ENCODE assay signal across 7 cellular contexts in the genomic region with DNA sequence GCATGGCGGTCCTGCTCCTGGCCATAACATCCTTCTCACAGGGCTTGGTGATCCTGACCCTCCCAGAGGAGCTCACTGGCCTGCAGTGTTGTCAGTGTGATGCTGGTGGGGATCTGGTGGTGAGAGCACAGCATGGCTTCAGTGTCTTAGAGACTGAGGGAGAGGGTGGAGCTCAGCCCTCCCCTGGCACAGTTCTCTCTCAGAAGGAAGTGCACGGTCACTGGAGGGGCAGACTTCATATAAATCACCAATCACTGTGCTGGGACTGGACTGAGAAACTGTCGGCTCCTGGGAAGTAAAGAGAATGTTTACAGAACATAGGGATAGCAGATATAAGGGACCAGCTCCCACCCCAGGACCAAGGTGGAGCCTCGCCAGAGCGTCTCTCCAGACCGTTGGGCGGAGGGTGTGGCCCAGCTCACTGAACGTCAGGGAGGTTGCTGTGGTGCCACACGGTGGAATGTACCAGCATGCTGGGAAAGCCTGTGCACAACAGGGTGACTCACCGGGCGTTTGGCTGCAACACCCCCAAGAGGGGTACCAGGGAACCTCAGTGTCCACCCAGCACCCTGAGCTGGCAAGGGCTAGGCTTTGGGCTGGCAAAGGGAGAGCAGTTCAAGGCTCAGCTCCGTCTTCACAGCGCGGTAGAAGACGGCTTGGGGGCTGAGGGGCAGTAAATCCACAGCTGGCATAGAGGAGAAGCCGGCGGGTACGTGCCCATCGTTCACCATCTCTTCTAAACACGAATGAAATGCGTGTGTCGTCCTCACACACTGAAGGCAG. TPM values are rescaled to one million over a fixed set of nuclear protein-coding genes. Genes with fewer than 3 reads are reported as not detected.
A peak's percentile ranks its signal among the peaks of the same experiment; 100 is the strongest.
DNase-seq lines count a peak whose midpoint lies in the region; ATAC-seq, FAIRE-seq and TF ChIP-seq lines count a peak whose summit lies in the region.

No MANE protein-coding gene starts in this region.

- TF ChIP-seq CTCF in endothelial cell of umbilical vein (IDR thresholded peaks at IDR 0.05; ENCODE audit: extremely low read depth in 1 of 2, insufficient read depth in 1 of 2, low read depth in 1 of 2, low read length in 2 of 2), result no peak
- TF ChIP-seq CTCF in lung (IDR thresholded peaks at IDR 0.05; ENCODE audit: control extremely low read depth, extremely low read depth), result no peak
- TF ChIP-seq CTCF in D721Med (IDR thresholded peaks at IDR 0.05; ENCODE audit: insufficient read depth, missing control alignments), result no peak

- H3K27me3 ChIP-seq in endothelial cell of umbilical vein (ENCODE audit: control insufficient read depth in 2 of 2, insufficient read depth in 2 of 2, low read length in 2 of 2) (no peaks in the 10 kb centered on the region), lung (ENCODE audit: control insufficient read depth, insufficient read depth) (no peaks in the 10 kb centered on the region)

- CTCF ChIA-PET in endothelial cell of umbilical vein (lab: Charles Lee), result interaction anchor here (0.6 to 1.2 kb wide), 4 partner anchors 21 to 81 kb away, joined by 3 to 5 read pairs (median 4); no protein-coding TSS in a partner anchor

- H3K4me1 ChIP-seq in endothelial cell of umbilical vein (ENCODE audit: control insufficient read depth, extremely low read depth, insufficient read depth, low read length), result peaks cover 10% of the 10 kb centered on the region
- peaks cover 0 to 4% of the 10 kb centered on the region in 2 donors for H3K4me1 ChIP-seq in lung (ENCODE audit: control insufficient read depth in 2 of 2, insufficient read depth in 2 of 2, low read length in 2 of 2)

- no peaks in the 10 kb centered on the region for H3K79me2 ChIP-seq in endothelial cell of umbilical vein (ENCODE audit: control insufficient read depth, insufficient read depth, low read length)

- ATAC-seq in lung (ENCODE audit: insufficient read depth, low FRiP score), result peak; percentile 35

- H3K4me3 ChIP-seq in endothelial cell of umbilical vein (replicated peaks in 1 of 3; ENCODE audit: insufficient read depth in 1 of 3, low read depth in 1 of 3, low read length in 3 of 3), result no peak overlapping the region
- no peak overlapping the region for H3K4me3 ChIP-seq in lung

- H4K20me1 ChIP-seq in endothelial cell of umbilical vein (replicated peaks; ENCODE audit: control insufficient read depth, extremely low read depth, insufficient read depth, low read length), result no peaks in the 10 kb centered on the region

- WGBS in lung, 2 donors, result 69 to 87% methylated on average over 22 of the region's 22 CpGs

- peak; percentile 100 for DNase-seq in NCI-H226
- peak; percentile 69 for DNase-seq in endothelial cell of umbilical vein (ENCODE audit: low read depth, low spot score)
- DNase-seq in lung (ENCODE audit: low spot score), result no peak
- DNase-seq in ureter (ENCODE audit: low spot score), result peak; percentile 63
- no peak for DNase-seq in mesenteric fat pad (ENCODE audit: low spot score)
- DNase-seq in D721Med (ENCODE audit: insufficient read length, low spot score), result no peak
- no peak for DNase-seq in NCI-H526 treated with DMSO at 0.1 percent for 48 hours (lab: John Stamatoyannopoulos, UW)

- dilution Hi-C loops in endothelial cell of umbilical vein (cut with MboI; ENCODE audit: extremely low pct_ligation_motif_present, low sequenced_read_pairs), result no loop called here

- H3K9me1 ChIP-seq in endothelial cell of umbilical vein (replicated peaks; ENCODE audit: control insufficient read depth, extremely low read depth, insufficient read depth, low read length), result no peaks in the 10 kb centered on the region

- no peak for TF ChIP-seq POLR2A in endothelial cell of umbilical vein (IDR thresholded peaks at IDR 0.05; ENCODE audit: low read depth, low read length)

- no peak for FAIRE-seq in endothelial cell of umbilical vein (lab: Jason Lieb, UNC)
- FAIRE-seq in D721Med (lab: Jason Lieb, UNC), result no peak

- peak overlapping the region; percentile 8 for H3K4me2 ChIP-seq in endothelial cell of umbilical vein (ENCODE audit: insufficient read depth, low read length)

- H3K36me3 ChIP-seq in endothelial cell of umbilical vein (ENCODE audit: control insufficient read depth in 2 of 2, extremely low read depth in 1 of 2, insufficient read depth in 2 of 2, low read length in 2 of 2) (peaks cover 2 to 5% of the 10 kb centered on the region in 2 experiments), lung (ENCODE audit: control insufficient read depth in 2 of 2, insufficient read depth in 2 of 2, low read length in 2 of 2) (peaks cover 10 to 40% of the 10 kb centered on the region in 2 donors)

- intact Hi-C loops in endothelial cell of umbilical vein (cut with micrococcal nuclease), result loop anchor here (2.0 kb wide), 1 partner anchor 55 kb away; no protein-coding TSS in a partner anchor

- H2AFZ ChIP-seq in endothelial cell of umbilical vein (ENCODE audit: low read depth, low read length), result no peak overlapping the region

- H3K9me3 ChIP-seq in endothelial cell of umbilical vein (replicated peaks; ENCODE audit: control insufficient read depth, insufficient read depth, low read length), result no peaks in the 10 kb centered on the region
- H3K9me3 ChIP-seq in lung (ENCODE audit: control insufficient read depth in 2 of 2, insufficient read depth in 1 of 2, low read length in 1 of 2), result no peaks in the 10 kb centered on the region

- BruUV-seq in endothelial cell of umbilical vein (replicated peaks; lab: Mats Ljungman, UMichigan), result no TSS peak

- H3K27ac ChIP-seq in endothelial cell of umbilical vein (ENCODE audit: insufficient read depth, low read depth, low read length) (peak overlapping the region; percentile 78), lung (ENCODE audit: low read depth in 1 of 2, low read length in 1 of 2) (peak overlapping the region; percentile 73 to 83)

- POLR2A ChIA-PET in endothelial cell of umbilical vein (lab: Charles Lee), result no interaction called here

- H3K9ac ChIP-seq in endothelial cell of umbilical vein (replicated peaks; ENCODE audit: extremely low read depth, insufficient read depth, low read length), result peak overlapping the region; percentile 33

TF ChIP-seq in endothelial cell of umbilical vein, 7 proteins besides CTCF, POLR2A, EP300 and RAD21:
- peak; percentile 44 for TF ChIP-seq JUN (IDR thresholded peaks at IDR 0.05; ENCODE audit: borderline replicate concordance, insufficient read depth, insufficient read length, low read depth)
- TF ChIP-seq, protein P1, sequence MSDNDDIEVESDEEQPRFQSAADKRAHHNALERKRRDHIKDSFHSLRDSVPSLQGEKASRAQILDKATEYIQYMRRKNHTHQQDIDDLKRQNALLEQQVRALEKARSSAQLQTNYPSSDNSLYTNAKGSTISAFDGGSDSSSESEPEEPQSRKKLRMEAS (IDR thresholded peaks at IDR 0.05; ENCODE audit: insufficient read depth, insufficient read length), result no peak

RNA-seq across cellular contexts. Expression of a gene that starts 8.8 kb away (rescaled TPM):
- total RNA-seq in endothelial cell of umbilical vein (44.7 and 48.4 TPM in 2 replicates), lung (10 to 100 TPM; 34.1 to 39.9 TPM), ureter (43.4 TPM), mesenteric fat pad (29.8 TPM)
- polyA plus RNA-seq in endothelial cell of umbilical vein (58.1 and 64.8 TPM in 2 replicates), lung (10 to 100 TPM; 40.1 to 41.8 TPM)
- polyA plus RNA-seq in endothelial cell of umbilical vein (2011; cell fraction: cytosol; rRNA removed), result 30.1 and 40.9 TPM in 2 replicates
- 82.6 and 105 TPM in 2 replicates for polyA plus RNA-seq in endothelial cell of umbilical vein (2011; cell fraction: nucleus; rRNA removed)
- 25.7 and 32.2 TPM in 2 replicates for polyA plus RNA-seq in endothelial cell of umbilical vein (2012)
- polyA minus RNA-seq in endothelial cell of umbilical vein, result 15.7 and 15.8 TPM in 2 replicates
- polyA minus RNA-seq in endothelial cell of umbilical vein (2011; cell fraction: cytosol; rRNA and poly(A)+ RNA removed), result 21.4 TPM
- polyA minus RNA-seq in endothelial cell of umbilical vein (2011; cell fraction: nucleus; rRNA and poly(A)+ RNA removed), result 12.9 and 18.9 TPM in 2 replicates

RNA-seq across cellular contexts. Expression of a gene that starts 35.3 kb away (rescaled TPM):
- total RNA-seq in endothelial cell of umbilical vein (142 and 158 TPM in 2 replicates), lung (100 to 1,000 TPM; 133 to 349 TPM), ureter (137 TPM), mesenteric fat pad (144 TPM)
- polyA plus RNA-seq in endothelial cell of umbilical vein (347 and 410 TPM in 2 replicates), lung (10 to 100 TPM; 69.6 to 74.4 TPM)
- polyA plus RNA-seq in endothelial cell of umbilical vein (2011; cell fraction: cytosol; rRNA removed), result 164 and 169 TPM in 2 replicates
- 822 and 979 TPM in 2 replicates for polyA plus RNA-seq in endothelial cell of umbilical vein (2011; cell fraction: nucleus; rRNA removed)
- polyA plus RNA-seq in endothelial cell of umbilical vein (2012), result 78.6 and 85.8 TPM in 2 replicates
- 419 and 455 TPM in 2 replicates for polyA minus RNA-seq in endothelial cell of umbilical vein
- polyA minus RNA-seq in endothelial cell of umbilical vein (2011; cell fraction: cytosol; rRNA and poly(A)+ RNA removed), result 47.2 TPM
- 300 and 347 TPM in 2 replicates for polyA minus RNA-seq in endothelial cell of umbilical vein (2011; cell fraction: nucleus; rRNA and poly(A)+ RNA removed)

Comparison
In these comparisons a context has a peak if more than half of its experiments do, and no peak if none do; other contexts are left out.
1. DNase-seq: peak in NCI-H226 (single experiment), endothelial cell of umbilical vein (single experiment) and ureter (single experiment); none in lung (single experiment), mesenteric fat pad (single experiment), D721Med (single experiment) and NCI-H526 treated with DMSO at 0.1 percent for 48 hours (single experiment).